In the genomic region with DNA sequence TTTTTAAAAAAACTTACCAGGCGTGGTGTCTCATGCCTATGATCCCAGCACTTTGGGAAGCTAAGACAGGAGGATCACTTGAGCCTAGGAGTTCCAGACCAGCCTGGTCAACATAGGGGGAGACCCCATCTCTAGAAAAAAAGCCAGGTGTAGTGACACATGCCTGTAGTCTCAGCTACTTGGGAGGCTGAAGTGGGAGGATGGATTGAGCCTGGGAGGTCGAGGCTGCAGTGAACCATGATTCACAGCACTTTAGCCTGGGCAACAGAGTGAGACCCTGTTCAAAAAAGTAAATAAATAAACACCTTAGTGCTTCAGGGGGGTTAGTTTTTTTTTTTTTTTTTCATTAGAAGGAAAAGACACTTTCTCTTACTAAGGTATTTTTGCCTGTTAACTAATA, we compare ENCODE assay signal across 12 cellular contexts.
"Had no signal": no experiment of that assay in that cellular context is flagged by ENCODE, and none has a peak within 500 bp of the region (broad histone marks: within the 10 kb centered on the region; RNA-seq: fewer than 3 reads in every experiment).

No MANE protein-coding gene starts in this region.

- H3K27ac Mint-ChIP-seq: stimulated activated naive CD8-positive, alpha-beta T cell treated with anti-CD3 and anti-CD28 coated beads, Interleukin-15, amount 100 ng/mL, for 72 hours had no signal

- H3K4me3 Mint-ChIP-seq: stimulated activated naive CD8-positive, alpha-beta T cell treated with anti-CD3 and anti-CD28 coated beads, Interleukin-15, amount 100 ng/mL, for 72 hours had no signal

- FAIRE-seq: bronchial epithelial cell had no signal

- DNase-seq: activated CD4-positive, alpha-beta T cell treated with anti-CD3 and anti-CD28 coated beads for 1 hour; activated effector memory CD4-positive, alpha-beta T cell treated with Interleukin-2 at 50 U/mL for 16 hours; aorta; dorsolateral prefrontal cortex; hypothalamus; stimulated activated CD4-positive, alpha-beta T cell treated with anti-CD3 and anti-CD28 coated beads, Interleukin-2, amount 100 ng/mL, for 48 hours; stimulated activated naive CD8-positive, alpha-beta T cell treated with anti-CD3 and anti-CD28 coated beads, Interleukin-15, amount 100 ng/mL, for 72 hours; T-helper 9 cell; testis; upper lobe of right lung had no signal

- H3K36me3 ChIP-seq: upper lobe of right lung had no signal

- H3K27me3 ChIP-seq: dorsolateral prefrontal cortex, testis, upper lobe of right lung had no signal

- H3K27ac ChIP-seq: dorsolateral prefrontal cortex, esophagus muscularis mucosa, testis, upper lobe of right lung had no signal

- H3K4me3 ChIP-seq: dorsolateral prefrontal cortex, esophagus muscularis mucosa, testis, upper lobe of right lung had no signal

- H3K27me3 Mint-ChIP-seq: stimulated activated naive CD8-positive, alpha-beta T cell treated with anti-CD3 and anti-CD28 coated beads, Interleukin-15, amount 100 ng/mL, for 72 hours had no signal

- ATAC-seq: stimulated activated naive CD8-positive, alpha-beta T cell treated with anti-CD3 and anti-CD28 coated beads, Interleukin-15, amount 100 ng/mL, for 72 hours; upper lobe of right lung had no signal

- H3K9me3 ChIP-seq: esophagus muscularis mucosa, testis, upper lobe of right lung had no signal
